In the genomic region with DNA sequence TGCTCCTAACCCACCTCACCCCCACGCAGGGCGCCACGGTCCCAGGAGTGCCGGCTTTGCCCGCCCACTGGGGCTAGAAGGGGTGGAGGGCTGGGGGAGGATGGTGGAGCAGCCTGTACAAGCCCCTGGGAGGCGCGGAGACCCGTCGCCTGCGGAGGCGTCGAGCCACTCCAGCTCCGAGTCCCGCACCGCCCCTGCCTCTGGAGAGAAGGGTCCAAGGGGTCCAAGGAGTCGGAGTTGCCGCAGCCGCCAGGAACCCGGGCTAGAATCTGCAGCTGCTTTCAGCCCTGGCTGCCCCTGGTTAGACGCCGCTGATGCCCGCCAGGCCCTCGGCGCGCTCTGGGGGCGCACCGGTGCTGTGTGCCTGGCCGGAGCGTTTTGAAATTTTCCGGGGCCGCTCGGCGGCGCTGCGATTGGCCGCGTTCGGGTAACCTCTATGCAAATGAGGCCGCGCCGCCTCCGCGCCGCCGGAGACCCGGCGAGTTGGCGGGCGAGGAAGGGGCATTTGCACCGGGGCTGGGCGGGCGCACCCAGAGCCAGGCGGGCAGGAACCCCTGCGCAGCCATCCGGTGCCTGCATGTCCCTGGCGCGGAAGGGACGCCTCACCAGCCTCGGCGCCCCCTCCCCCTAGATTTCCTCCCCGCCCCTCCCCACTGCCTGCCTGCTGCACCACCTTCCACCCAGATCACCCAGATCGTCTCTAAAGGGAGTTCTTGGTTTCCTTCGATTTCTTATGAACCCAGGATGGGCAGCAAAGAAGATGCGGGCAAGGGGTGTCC, we compare ENCODE assay signal across 10 cellular contexts. TPM values are rescaled to one million over a fixed set of nuclear protein-coding genes. Genes with fewer than 3 reads are reported as not detected.
DNase-seq lines count a peak whose midpoint lies in the region; ATAC-seq and TF ChIP-seq lines count a peak whose summit lies in the region.
"Had no signal": no experiment of that assay in that cellular context is flagged by ENCODE, and none has a peak within 500 bp of the region (broad histone marks: within the 10 kb centered on the region; RNA-seq: fewer than 3 reads in every experiment).

A gene with protein sequence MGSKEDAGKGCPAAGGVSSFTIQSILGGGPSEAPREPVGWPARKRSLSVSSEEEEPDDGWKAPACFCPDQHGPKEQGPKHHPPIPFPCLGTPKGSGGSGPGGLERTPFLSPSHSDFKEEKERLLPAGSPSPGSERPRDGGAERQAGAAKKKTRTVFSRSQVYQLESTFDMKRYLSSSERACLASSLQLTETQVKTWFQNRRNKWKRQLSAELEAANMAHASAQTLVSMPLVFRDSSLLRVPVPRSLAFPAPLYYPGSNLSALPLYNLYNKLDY (plus strand): TSS at position 502 of the 779 bp plus-strand sequence. CDS start 243 bp downstream, at position 745.

- DNase-seq in DMS 273 (lab: John Stamatoyannopoulos, UW; ENCODE audit: unreplicated experiment) (peak; percentile 67), DMS 273 treated with DMSO at 0.1 percent for 48 hours (lab: John Stamatoyannopoulos, UW) (no peak), neural progenitor cell (ENCODE audit: low spot score) (peak; percentile 89), GM03348 (ENCODE audit: low spot score) (no peak)

- H3K27ac Mint-ChIP-seq in activated naive CD4-positive, alpha-beta T cell treated with anti-CD3 and anti-CD28 coated beads, Interleukin-2, amount 50 U/mL, for 24 hours = peak within 1 kb of the TSS; percentile 67
- H3K27ac Mint-ChIP-seq in neural progenitor cell = no peak within 1 kb of the TSS

- peaks cover 25% of the 10 kb centered on the region for H3K9me3 ChIP-seq in KOPT-K1 (ENCODE audit: insufficient read depth, low read length, poor library complexity, severe bottlenecking)
- no peaks in the 10 kb centered on the region for H3K9me3 ChIP-seq in neural progenitor cell (ENCODE audit: low read depth)

- H3K27me3 ChIP-seq in neural progenitor cell = peaks cover 100% of the 10 kb centered on the region

- peak within 1 kb of the TSS; percentile 84 for H3K4me3 Mint-ChIP-seq in activated naive CD4-positive, alpha-beta T cell treated with anti-CD3 and anti-CD28 coated beads, Interleukin-2, amount 50 U/mL, for 24 hours
- H3K4me3 Mint-ChIP-seq in neural progenitor cell = peak within 1 kb of the TSS; percentile 73

- H3K36me3 Mint-ChIP-seq in activated naive CD4-positive, alpha-beta T cell treated with anti-CD3 and anti-CD28 coated beads, Interleukin-2, amount 50 U/mL, for 24 hours = no peaks in the 10 kb centered on the region
- H3K36me3 Mint-ChIP-seq in neural progenitor cell = no peaks in the 10 kb centered on the region

- H3K27ac ChIP-seq in KOPT-K1 (ENCODE audit: low read depth, low read length, poor library complexity, severe bottlenecking) = peak within 1 kb of the TSS; percentile 27
- no peak within 1 kb of the TSS for H3K27ac ChIP-seq in neural progenitor cell
- H3K27ac ChIP-seq: 22Rv1 had no signal

- peak within 1 kb of the TSS; percentile 77 for H3K4me2 ChIP-seq in neural progenitor cell

- peaks cover 63% of the 10 kb centered on the region for H3K4me1 Mint-ChIP-seq in activated naive CD4-positive, alpha-beta T cell treated with anti-CD3 and anti-CD28 coated beads, Interleukin-2, amount 50 U/mL, for 24 hours
- H3K4me1 Mint-ChIP-seq in neural progenitor cell = peaks cover 36% of the 10 kb centered on the region

- H3K4me1 ChIP-seq in neural progenitor cell = peaks cover 43% of the 10 kb centered on the region

- peak; percentile 35 for TF ChIP-seq CTCF in neural progenitor cell (IDR thresholded peaks at IDR 0.05)

- H3K9me3 Mint-ChIP-seq in activated naive CD4-positive, alpha-beta T cell treated with anti-CD3 and anti-CD28 coated beads, Interleukin-2, amount 50 U/mL, for 24 hours = no peaks in the 10 kb centered on the region
- peaks cover 2% of the 10 kb centered on the region for H3K9me3 Mint-ChIP-seq in neural progenitor cell

- peaks cover 47% of the 10 kb centered on the region for H3K27me3 Mint-ChIP-seq in activated naive CD4-positive, alpha-beta T cell treated with anti-CD3 and anti-CD28 coated beads, Interleukin-2, amount 50 U/mL, for 24 hours
- peaks cover 84% of the 10 kb centered on the region for H3K27me3 Mint-ChIP-seq in neural progenitor cell (ENCODE audit: insufficient read depth, low read depth)

- H3K4me3 ChIP-seq in neural progenitor cell = peak within 1 kb of the TSS; percentile 41

- H3K79me2 ChIP-seq in neural progenitor cell (ENCODE audit: low read depth) = no peaks in the 10 kb centered on the region

- no peak within 1 kb of the TSS for H2AFZ ChIP-seq in neural progenitor cell (replicated peaks)

- H3K36me3 ChIP-seq in KOPT-K1 (ENCODE audit: insufficient read depth, low read length) = no peaks in the 10 kb centered on the region
- H3K36me3 ChIP-seq in neural progenitor cell = no peaks in the 10 kb centered on the region

- H3K9ac ChIP-seq in neural progenitor cell = no peak within 1 kb of the TSS

- no peak for ATAC-seq in HG02571 (IDR thresholded peaks at IDR 0.05; ENCODE audit: unreplicated experiment)
- no peak for ATAC-seq in GM19452 (IDR thresholded peaks at IDR 0.05; ENCODE audit: unreplicated experiment)

- H3F3A ChIP-seq in neural progenitor cell (ENCODE audit: low read depth) = peaks cover 62% of the 10 kb centered on the region

- peaks cover 83% of the 10 kb centered on the region for H4K20me1 ChIP-seq in neural progenitor cell (ENCODE audit: low read depth)

RNA-seq across cellular contexts. Expression of the gene that starts here (rescaled TPM):
- 0.15 and 0.21 TPM in 2 replicates for total RNA-seq in neural progenitor cell (ENCODE audit: low replicate concordance)
- total RNA-seq: subcutaneous adipose tissue had no signal

Comparison
In these comparisons a context has a peak if more than half of its experiments do, and no peak if none do; other contexts are left out.
1. Peak in DNase-seq, H3K4me3 ChIP-seq and H3K4me2 ChIP-seq in neural progenitor cell; RNA of the gene not detected or under 1 TPM.